20 cellular contexts compared by ENCODE assay signal in the genomic region with DNA sequence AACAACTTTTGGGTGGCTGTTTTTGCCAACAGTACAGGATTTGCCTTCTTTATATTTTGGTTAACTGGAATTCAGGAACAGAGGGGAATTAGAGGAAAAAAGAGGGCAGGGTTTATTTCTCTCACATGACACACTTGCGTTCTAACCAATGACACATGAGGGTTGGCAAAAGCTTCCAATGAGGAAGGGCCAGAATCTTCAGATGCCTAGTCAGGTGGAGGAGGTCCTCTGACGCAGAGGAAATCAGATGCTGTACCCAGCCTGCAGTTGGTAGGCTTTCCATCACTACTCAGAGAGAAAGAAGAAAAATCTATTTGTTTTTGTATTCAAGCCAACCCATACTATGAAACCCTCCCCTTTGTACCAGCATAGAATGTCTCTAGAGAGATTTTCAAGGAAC.
"Had no signal": no experiment of that assay in that cellular context is flagged by ENCODE, and none has a peak within 500 bp of the region (broad histone marks: within the 10 kb centered on the region; RNA-seq: fewer than 3 reads in every experiment).

No MANE protein-coding gene starts in this region.

- H3K4me3 Mint-ChIP-seq: natural killer cell treated with Interleukin-12 subunit alpha and Interleukin-12 subunit beta and Interleukin-15 and Interleukin-18, amount 100 ng/mL, for 72 hours; stimulated activated naive B cell treated with anti-CD40 and anti-IgM and Interleukin-4, amounts not matched to agents 10 μg/mL and 1 μg/mL and 100 μg/mL, for 72 hours; stimulated activated naive CD8-positive, alpha-beta T cell treated with anti-CD3 and anti-CD28 coated beads, Interleukin-15, amount 100 ng/mL, for 72 hours had no signal

- H3K27ac Mint-ChIP-seq: stimulated activated naive B cell treated with anti-CD40 and anti-IgM and Interleukin-4, amounts not matched to agents 10 μg/mL and 1 μg/mL and 100 μg/mL, for 72 hours; stimulated activated naive CD8-positive, alpha-beta T cell treated with anti-CD3 and anti-CD28 coated beads, Interleukin-15, amount 100 ng/mL, for 72 hours had no signal

- DNase-seq: central memory CD4-positive, alpha-beta T cell; cortex of kidney; dorsolateral prefrontal cortex; effector CD8-positive, alpha-beta T cell; foreskin keratinocyte; head of caudate nucleus; mammary epithelial cell; occipital lobe; pancreas; stimulated activated CD4-positive, alpha-beta T cell treated with anti-CD3 and anti-CD28 coated beads, Interleukin-2, amount 100 ng/mL, for 24 hours; stimulated activated CD4-positive, alpha-beta T cell treated with anti-CD3 and anti-CD28 coated beads, Interleukin-4, amount 100 ng/mL, for 4 hours; stimulated activated naive B cell treated with anti-CD40 and anti-IgM and Interleukin-4, amounts not matched to agents 10 μg/mL and 1 μg/mL and 100 μg/mL, for 72 hours; stimulated activated naive CD8-positive, alpha-beta T cell treated with anti-CD3 and anti-CD28 coated beads, Interleukin-15, amount 100 ng/mL, for 72 hours; testis had no signal

- H3K4me2 ChIP-seq: hepatocyte had no signal

- H3K27me3 Mint-ChIP-seq: natural killer cell treated with Interleukin-12 subunit alpha and Interleukin-12 subunit beta and Interleukin-15 and Interleukin-18, amount 100 ng/mL, for 72 hours; stimulated activated naive B cell treated with anti-CD40 and anti-IgM and Interleukin-4, amounts not matched to agents 10 μg/mL and 1 μg/mL and 100 μg/mL, for 72 hours; stimulated activated naive CD8-positive, alpha-beta T cell treated with anti-CD3 and anti-CD28 coated beads, Interleukin-15, amount 100 ng/mL, for 72 hours had no signal

- H3K9me3 Mint-ChIP-seq: natural killer cell treated with Interleukin-12 subunit alpha and Interleukin-12 subunit beta and Interleukin-15 and Interleukin-18, amount 100 ng/mL, for 72 hours; stimulated activated naive B cell treated with anti-CD40 and anti-IgM and Interleukin-4, amounts not matched to agents 10 μg/mL and 1 μg/mL and 100 μg/mL, for 72 hours; stimulated activated naive CD8-positive, alpha-beta T cell treated with anti-CD3 and anti-CD28 coated beads, Interleukin-15, amount 100 ng/mL, for 72 hours had no signal

- H3K27ac ChIP-seq: dorsolateral prefrontal cortex, foreskin keratinocyte, hepatocyte, pancreas, prostate gland, skin epidermis, testis, tibial nerve had no signal

- H3K4me1 ChIP-seq: foreskin keratinocyte, pancreas, prostate gland had no signal

- ATAC-seq: foreskin keratinocyte; natural killer cell treated with Interleukin-12 subunit alpha and Interleukin-12 subunit beta and Interleukin-15 and Interleukin-18, amount 100 ng/mL, for 72 hours; pancreas; sciatic nerve; stimulated activated naive B cell treated with anti-CD40 and anti-IgM and Interleukin-4, amounts not matched to agents 10 μg/mL and 1 μg/mL and 100 μg/mL, for 72 hours; stimulated activated naive CD8-positive, alpha-beta T cell treated with anti-CD3 and anti-CD28 coated beads, Interleukin-15, amount 100 ng/mL, for 72 hours had no signal

- H3K27me3 ChIP-seq: dorsolateral prefrontal cortex, foreskin keratinocyte, hepatocyte, pancreas, testis, tibial nerve had no signal

- H3K36me3 ChIP-seq: pancreas, prostate gland had no signal

- H2AFZ ChIP-seq: hepatocyte had no signal

- H3K9me3 ChIP-seq: pancreas, prostate gland, testis, tibial nerve had no signal

- H3K4me3 ChIP-seq: dorsolateral prefrontal cortex, hepatocyte, pancreas, prostate gland, skin epidermis, testis, tibial nerve had no signal
